10 cellular contexts compared by ENCODE assay signal in the genomic region with DNA sequence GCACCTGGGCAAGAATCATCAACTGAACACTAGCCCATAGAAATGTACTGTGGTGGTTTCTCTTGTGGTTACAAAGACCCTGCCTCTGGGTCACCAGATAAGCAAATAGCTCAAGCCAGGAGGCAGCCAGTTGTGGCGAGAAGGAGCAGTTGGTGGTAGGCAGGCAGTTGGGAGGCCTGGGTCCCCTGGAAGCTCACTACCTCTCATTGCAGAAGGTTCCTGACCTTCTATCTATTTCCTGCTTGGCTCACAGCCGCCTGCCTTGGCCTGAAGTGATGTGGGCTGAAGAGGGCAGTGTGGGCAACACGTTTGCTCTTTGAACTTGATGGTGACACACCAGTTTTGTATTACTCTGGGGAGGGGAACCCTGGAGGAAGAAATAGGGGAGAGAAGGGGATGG. TPM values are rescaled to one million over a fixed set of nuclear protein-coding genes. Genes with fewer than 3 reads are reported as not detected.
A peak's percentile ranks its signal among the peaks of the same experiment; 100 is the strongest.
DNase-seq lines count a peak whose midpoint lies in the region; ATAC-seq, FAIRE-seq and TF ChIP-seq lines count a peak whose summit lies in the region.
"Had no signal": no experiment of that assay in that cellular context is flagged by ENCODE, and none has a peak within 500 bp of the region (broad histone marks: within the 10 kb centered on the region; RNA-seq: fewer than 3 reads in every experiment).

No MANE protein-coding gene starts in this region.

- POLR2A ChIA-PET in HepG2 (lab: Yijun Ruan, JAX) = interaction anchor here (2.1 to 2.4 kb wide), 2 partner anchors 19 to 35 kb away, joined by 6 to 8 read pairs; a partner anchor contains a TSS

- TF ChIP-seq EP300 in HepG2 (IDR thresholded peaks at IDR 0.05; ENCODE audit: low read depth in 2 of 2, low read length in 2 of 2) = no peak
- TF ChIP-seq EP300 in HepG2 (CRISPR knock-in tag; IDR thresholded peaks at IDR 0.05; ENCODE audit: borderline replicate concordance) = no peak

- H3K4me1 Mint-ChIP-seq in activated CD4-positive, alpha-beta T cell treated with anti-CD3 and anti-CD28 coated beads, Interleukin-2, amount 10 ng/mL, durations not matched to agents 24 days and 14 days = peaks cover 10% of the 10 kb centered on the region

- H3K9me3 Mint-ChIP-seq in activated CD4-positive, alpha-beta T cell treated with anti-CD3 and anti-CD28 coated beads, Interleukin-2, amount 10 ng/mL, durations not matched to agents 24 days and 14 days = no peaks in the 10 kb centered on the region
- H3K9me3 Mint-ChIP-seq: activated T-helper 1 cell treated with anti-CD3 and anti-CD28 coated beads, Interleukin-12 subunit alpha, Interleukin-12 subunit beta, Interleukin-2, Interleukin-4 antibody, amounts not matched to agents 30 ng/mL and 10 ng/mL and 1 ng/mL, durations not matched to agents 14 hours and 24 hours and 36 hours had no signal

- H4K20me1 ChIP-seq in HepG2 (ENCODE audit: insufficient read depth, low read length) = no peaks in the 10 kb centered on the region

- no peak overlapping the region for H2AFZ ChIP-seq in HepG2 (ENCODE audit: low read length)

- peaks cover 67% of the 10 kb centered on the region for H3K4me1 ChIP-seq in HepG2 (ENCODE audit: insufficient read depth, low read length)

- 18% methylated on average over 3 of the region's 3 CpGs for WGBS in HepG2 (ENCODE audit: low lambda C conversion rate)

- H3K36me3 Mint-ChIP-seq in activated CD4-positive, alpha-beta T cell treated with anti-CD3 and anti-CD28 coated beads, Interleukin-2, amount 10 ng/mL, durations not matched to agents 24 days and 14 days (ENCODE audit: low read depth) = no peaks in the 10 kb centered on the region

- peak overlapping the region; percentile 13; the same call in 1 of the 2 replicates for H3K4me2 ChIP-seq in HepG2 (ENCODE audit: low read depth, low read length)

- no peak overlapping the region for H3K4me3 Mint-ChIP-seq in activated CD4-positive, alpha-beta T cell treated with anti-CD3 and anti-CD28 coated beads, Interleukin-2, amount 10 ng/mL, durations not matched to agents 24 days and 14 days
- H3K4me3 Mint-ChIP-seq: activated T-helper 1 cell treated with anti-CD3 and anti-CD28 coated beads, Interleukin-12 subunit alpha, Interleukin-12 subunit beta, Interleukin-2, Interleukin-4 antibody, amounts not matched to agents 30 ng/mL and 10 ng/mL and 1 ng/mL, durations not matched to agents 14 hours and 24 hours and 36 hours had no signal

- ATAC-seq in HG02798 (IDR thresholded peaks at IDR 0.05; ENCODE audit: poor library complexity, unreplicated experiment) = peak; percentile 29
- ATAC-seq in HepG2 = peak; percentile 67

- peak; percentile 77 for FAIRE-seq in HepG2 (lab: Jason Lieb, UNC)

- TF ChIP-seq CTCF in HepG2 (CRISPR knock-in tag; IDR thresholded peaks at IDR 0.05) = peak; percentile 82
- TF ChIP-seq CTCF in dorsolateral prefrontal cortex (IDR thresholded peaks at IDR 0.05 in 54 of 56, conservative IDR thresholded peaks at IDR 0.05 in 2 of 56; ENCODE audit: low read depth in 1 of 56, partially characterized antibody in 56 of 56) = peak in 4 of 56 donors; percentile 8 to 25 (median 16)

- H3K27me3 ChIP-seq in HepG2 (ENCODE audit: control insufficient read depth in 1 of 2, insufficient read depth in 2 of 2, low read length in 2 of 2) (no peaks in the 10 kb centered on the region), dorsolateral prefrontal cortex (no peaks in the 10 kb centered on the region)

- H3K27ac ChIP-seq in HepG2 (ENCODE audit: extremely low read length, insufficient read depth, low read length) (no peak overlapping the region), dorsolateral prefrontal cortex (peak overlapping the region in 20 of 59 donors; percentile 6 to 68 (median 41))

- H3K27ac Mint-ChIP-seq in activated CD4-positive, alpha-beta T cell treated with anti-CD3 and anti-CD28 coated beads, Interleukin-2, amount 10 ng/mL, durations not matched to agents 24 days and 14 days = no peak overlapping the region
- H3K27ac Mint-ChIP-seq: activated T-helper 1 cell treated with anti-CD3 and anti-CD28 coated beads, Interleukin-12 subunit alpha, Interleukin-12 subunit beta, Interleukin-2, Interleukin-4 antibody, amounts not matched to agents 30 ng/mL and 10 ng/mL and 1 ng/mL, durations not matched to agents 14 hours and 24 hours and 36 hours had no signal

- BruUV-seq in HepG2 (replicated peaks; lab: Mats Ljungman, UMichigan) = no TSS peak

- no peaks in the 10 kb centered on the region for H3K79me2 ChIP-seq in HepG2 (ENCODE audit: insufficient read depth, low read length)

- intact Hi-C loops in HepG2 (cut with micrococcal nuclease; ENCODE audit: unreplicated experiment) (loop anchor here (2.0 kb wide), 1 partner anchor 34 kb away; a partner anchor contains a TSS), dorsolateral prefrontal cortex (cut with DNase I) (no loop called here)
- intact Hi-C loops in activated CD4-positive, alpha-beta T cell treated with anti-CD3 and anti-CD28 coated beads, Interleukin-2, amount 10 ng/mL, durations not matched to agents 24 days and 14 days (cut with micrococcal nuclease) = no loop called here

- in situ Hi-C loops in HepG2 (cut with HindIII; ENCODE audit: extremely low pct_ligation_motif_present, low pct_unique_long_range_greater_than_20kb) = no loop called here

- CTCF ChIA-PET in HepG2 (lab: Yijun Ruan, JAX; ENCODE audit: low intra/inter-chr PET ratio, low total read pairs) = no interaction called here

- no peaks in the 10 kb centered on the region for H3K27me3 Mint-ChIP-seq in activated CD4-positive, alpha-beta T cell treated with anti-CD3 and anti-CD28 coated beads, Interleukin-2, amount 10 ng/mL, durations not matched to agents 24 days and 14 days

- TF ChIP-seq RAD21 in HepG2 (CRISPR knock-in tag; IDR thresholded peaks at IDR 0.05) = 0 out of 2 replicates have a peak, but pooled peaks have one; percentile 17

- H3K4me3 ChIP-seq in HepG2 (replicated peaks in 1 of 3; ENCODE audit: insufficient read depth in 1 of 3, low read depth in 2 of 3, low read length in 3 of 3) (no peak overlapping the region), dorsolateral prefrontal cortex (no peak overlapping the region)

- H3K9ac ChIP-seq in HepG2 (ENCODE audit: insufficient read depth, low read depth, low read length) = no peak overlapping the region

- H3K36me3 ChIP-seq in HepG2 (replicated peaks in 1 of 2; ENCODE audit: control insufficient read depth in 1 of 2, insufficient read depth in 2 of 2, low read length in 2 of 2) = no peaks in the 10 kb centered on the region

- DNase-seq in DMS53 (lab: John Stamatoyannopoulos, UW) (peak; percentile 71), SKM-1 (lab: John Stamatoyannopoulos, UW; ENCODE audit: unreplicated experiment) (peak; percentile 51), HepG2 (ENCODE audit: low spot score) (peak; percentile 72), NCI-H187 (lab: John Stamatoyannopoulos, UW) (no peak), dorsolateral prefrontal cortex (no peak), Ammon's horn (ENCODE audit: low spot score) (no peak)
- DNase-seq in activated CD4-positive, alpha-beta T cell treated with anti-CD3 and anti-CD28 coated beads, Interleukin-2, amount 10 ng/mL, durations not matched to agents 24 days and 14 days = no peak
- DNase-seq: stimulated activated naive CD4-positive, alpha-beta T cell treated with Interleukin-2 at 50 U/mL for 16 hours had no signal

- H3K9me3 ChIP-seq in HepG2 (ENCODE audit: low read length) = no peaks in the 10 kb centered on the region

- no peak for TF ChIP-seq POLR2A in HepG2 (IDR thresholded peaks at IDR 0.05; ENCODE audit: insufficient read depth in 1 of 2, low read depth in 2 of 2, low read length in 2 of 2)

TF ChIP-seq in HepG2, 621 proteins besides CTCF, POLR2A, EP300 and RAD21 (continues in another document):
- no peak for TF ChIP-seq ZNF484 (CRISPR knock-in tag; IDR thresholded peaks at IDR 0.05; ENCODE audit: borderline replicate concordance, low read depth)
- TF ChIP-seq ZNF367 (CRISPR knock-in tag; IDR thresholded peaks at IDR 0.05; ENCODE audit: borderline replicate concordance) = no peak
- TF ChIP-seq, protein P1, sequence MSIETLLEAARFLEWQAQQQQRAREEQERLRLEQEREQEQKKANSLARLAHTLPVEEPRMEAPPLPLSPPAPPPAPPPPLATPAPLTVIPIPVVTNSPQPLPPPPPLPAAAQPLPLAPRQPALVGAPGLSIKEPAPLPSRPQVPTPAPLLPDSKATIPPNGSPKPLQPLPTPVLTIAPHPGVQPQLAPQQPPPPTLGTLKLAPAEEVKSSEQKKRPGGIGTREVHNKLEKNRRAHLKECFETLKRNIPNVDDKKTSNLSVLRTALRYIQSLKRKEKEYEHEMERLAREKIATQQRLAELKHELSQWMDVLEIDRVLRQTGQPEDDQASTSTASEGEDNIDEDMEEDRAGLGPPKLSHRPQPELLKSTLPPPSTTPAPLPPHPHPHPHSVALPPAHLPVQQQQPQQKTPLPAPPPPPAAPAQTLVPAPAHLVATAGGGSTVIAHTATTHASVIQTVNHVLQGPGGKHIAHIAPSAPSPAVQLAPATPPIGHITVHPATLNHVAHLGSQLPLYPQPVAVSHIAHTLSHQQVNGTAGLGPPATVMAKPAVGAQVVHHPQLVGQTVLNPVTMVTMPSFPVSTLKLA (IDR thresholded peaks at IDR 0.05) = no peak

RNA-seq across cellular contexts. Expression of a gene that starts 34.7 kb away (rescaled TPM):
- total RNA-seq in HepG2 (2016; rRNA removed; fragmentation: Illumina TruSeq; extraction: Trizol) = 4.1 and 7.3 TPM in 2 replicates
- total RNA-seq in HepG2 (2016; cell fraction: cytosol; rRNA removed; fragmentation: Illumina TruSeq; extraction: Trizol; ENCODE audit: low read depth) = 1.8 and 2.9 TPM in 2 replicates
- 4.3 and 5.3 TPM in 2 replicates for total RNA-seq in HepG2 (2016; cell fraction: insoluble cytoplasmic fraction; rRNA removed; fragmentation: Illumina TruSeq; extraction: Trizol)
- total RNA-seq in HepG2 (2016; cell fraction: membrane; rRNA removed; fragmentation: Illumina TruSeq; extraction: Trizol) = 5.3 and 6.4 TPM in 2 replicates
- total RNA-seq in HepG2 (2016; cell fraction: nucleus; rRNA removed; fragmentation: Illumina TruSeq; extraction: Trizol) = 5.4 and 6.5 TPM in 2 replicates
- polyA plus RNA-seq in HepG2 (2011; rRNA removed) = 3.9 and 4.7 TPM in 2 replicates
- polyA plus RNA-seq in HepG2 (2011; cell fraction: cytosol; rRNA removed) = 2.3 and 2.9 TPM in 2 replicates
- polyA plus RNA-seq in HepG2 (2011; cell fraction: nucleus; rRNA removed) = 3.6 and 4.2 TPM in 2 replicates
- polyA plus RNA-seq in HepG2 (2012) = 3.3 and 4.2 TPM in 2 replicates
- 1.8 and 1.9 TPM in 2 replicates for polyA plus RNA-seq in HepG2 (2016; cell fraction: cytosol; fragmentation: Illumina TruSeq; extraction: Trizol; ENCODE audit: low read depth)
- polyA plus RNA-seq in HepG2 (2016; cell fraction: insoluble cytoplasmic fraction; fragmentation: Illumina TruSeq; extraction: Trizol; ENCODE audit: low read depth) = 4.9 and 6.0 TPM in 2 replicates
- polyA plus RNA-seq in HepG2 (2016; cell fraction: membrane; fragmentation: Illumina TruSeq; extraction: Trizol; ENCODE audit: low read depth) = 4.1 and 4.8 TPM in 2 replicates
- 9.3 and 9.9 TPM in 2 replicates for polyA plus RNA-seq in HepG2 (2016; cell fraction: nucleus; fragmentation: Illumina TruSeq; extraction: Trizol; ENCODE audit: insufficient read depth, low read depth)
- 4.1 and 6.6 TPM in 2 replicates for polyA minus RNA-seq in HepG2 (2011; rRNA and poly(A)+ RNA removed; ENCODE audit: low replicate concordance)
- polyA minus RNA-seq in HepG2 (2011; cell fraction: cytosol; rRNA and poly(A)+ RNA removed) = 3.0 and 4.1 TPM in 2 replicates
- polyA minus RNA-seq in HepG2 (2011; cell fraction: nucleus; rRNA and poly(A)+ RNA removed) = 6.1 and 6.6 TPM in 2 replicates
- total RNA-seq in activated CD4-positive, alpha-beta T cell treated with anti-CD3 and anti-CD28 coated beads, Interleukin-2, amount 10 ng/mL, durations not matched to agents 24 days and 14 days = 3.1 and 5.7 TPM in 2 replicates
- total RNA-seq in dorsolateral prefrontal cortex = 100 to 1,000 TPM in 6 of 120 experiments, 10 to 100 TPM in 114; 45.3 to 136 (median 78.1) TPM

Comparison
In these comparisons a context has a peak if more than half of its experiments do, and no peak if none do; other contexts are left out.
1. DNase-seq: peak in DMS53 (single experiment), SKM-1 (single experiment) and HepG2 (single experiment); none in activated CD4-positive, alpha-beta T cell treated with anti-CD3 and anti-CD28 coated beads, Interleukin-2, amount 10 ng/mL, durations not matched to agents 24 days and 14 days (single experiment), NCI-H187 (0 of 2), dorsolateral prefrontal cortex (0 of 10) and Ammon's horn (single experiment).